ENCODE assay signal across 17 cellular contexts in the genomic region with DNA sequence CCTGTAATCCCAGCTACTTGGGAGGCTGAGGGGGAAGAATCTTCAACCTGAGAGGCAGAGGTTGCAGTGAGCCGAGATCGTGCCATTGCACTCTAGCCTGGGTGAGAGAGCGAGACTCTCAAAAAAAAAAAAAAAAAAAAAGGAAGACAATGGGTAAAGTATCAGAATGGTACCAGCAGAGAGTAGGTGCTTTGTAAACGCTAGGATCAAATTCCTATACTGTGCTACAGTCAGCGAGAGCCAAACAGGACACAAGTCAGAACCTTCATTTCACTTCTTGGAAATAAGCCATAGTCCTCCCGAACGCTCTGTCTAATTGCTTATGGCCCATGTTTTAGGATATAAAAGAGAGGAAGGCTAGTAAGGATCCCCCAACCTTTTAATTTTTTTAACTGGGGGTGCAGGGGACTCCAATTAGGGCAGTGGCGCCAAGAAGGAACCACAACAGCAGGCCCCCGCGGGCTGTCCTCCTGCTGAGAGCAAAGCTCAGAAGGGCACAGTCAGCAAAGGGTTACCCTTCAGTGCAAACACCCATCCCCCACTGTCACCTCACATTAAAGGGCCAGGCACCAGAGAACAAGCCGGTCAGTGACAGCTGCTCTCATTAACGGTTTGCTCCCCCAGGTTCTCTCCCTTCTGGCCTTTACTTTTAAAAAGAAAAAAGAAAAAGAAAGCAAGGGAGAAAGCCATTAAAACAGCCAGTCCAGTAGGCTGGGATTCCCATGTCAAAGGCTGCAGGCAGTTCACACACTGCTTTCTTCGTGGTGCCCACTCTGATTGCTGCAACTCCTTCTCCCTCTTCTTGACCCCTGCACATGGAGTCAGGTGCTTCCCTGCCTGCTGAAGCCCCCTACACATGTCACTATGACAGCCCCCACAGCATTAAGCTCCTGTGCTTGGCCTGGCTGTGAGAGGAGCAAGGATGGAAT.
DNase-seq lines count a peak whose midpoint lies in the region; ATAC-seq and TF ChIP-seq lines count a peak whose summit lies in the region.
"Had no signal": no experiment of that assay in that cellular context is flagged by ENCODE, and none has a peak within 500 bp of the region (broad histone marks: within the 10 kb centered on the region; RNA-seq: fewer than 3 reads in every experiment).

No MANE protein-coding gene starts in this region.

- DNase-seq in cardiac muscle cell (ENCODE audit: low read depth in 1 of 2, low spot score in 1 of 2) (peak in 1 of 2 donors; percentile 50), Right ventricle myocardium superior (no peak), left ventricle myocardium inferior (peak; percentile 19), vagina (ENCODE audit: extremely low spot score in 2 of 2) (no peak), prostate gland (ENCODE audit: low spot score) (no peak), esophagus squamous epithelium (lab: John Stamatoyannopoulos, UW) (no peak)
- DNase-seq: activated CD4-positive, alpha-beta T cell treated with anti-CD3 and anti-CD28 coated beads for 1 hour; activated gamma-delta T cell treated with Interleukin-2 at 50 U/mL for 16 hours; anterior cingulate cortex; erythroblast; NCI-H2227 treated with DMSO at 0.1 percent for 48 hours; SHP77 treated with DMSO at 0.1 percent for 48 hours; T-helper 17 cell; transverse colon had no signal

- no peak for TF ChIP-seq POLR2A in vagina (IDR thresholded peaks at IDR 0.05)
- no peak for TF ChIP-seq POLR2A in prostate gland (IDR thresholded peaks at IDR 0.05)
- no peak for TF ChIP-seq POLR2A in esophagus squamous epithelium (IDR thresholded peaks at IDR 0.05)

- H3K4me1 ChIP-seq in cardiac muscle cell (ENCODE audit: low read depth) (peaks cover 55% of the 10 kb centered on the region), left ventricle myocardium inferior (peaks cover 100% of the 10 kb centered on the region), mesodermal cell (ENCODE audit: control insufficient read depth, insufficient read depth, low read length, poor library complexity, severe bottlenecking) (peaks cover 28% of the 10 kb centered on the region), vagina (peaks cover 83% of the 10 kb centered on the region), prostate gland (replicated peaks) (no peaks in the 10 kb centered on the region), esophagus squamous epithelium (peaks cover 33 to 78% (median 34%) of the 10 kb centered on the region in 3 donors)

- H3K27me3 ChIP-seq in cardiac muscle cell, result no peaks in the 10 kb centered on the region
- H3K27me3 ChIP-seq in left ventricle myocardium inferior (ENCODE audit: low read depth), result no peaks in the 10 kb centered on the region
- no peaks in the 10 kb centered on the region for H3K27me3 ChIP-seq in vagina
- H3K27me3 ChIP-seq in prostate gland (replicated peaks; ENCODE audit: insufficient read depth), result no peaks in the 10 kb centered on the region
- H3K27me3 ChIP-seq in esophagus squamous epithelium, result no peaks in the 10 kb centered on the region
- H3K27me3 ChIP-seq: transverse colon had no signal

- ATAC-seq in Right ventricle myocardium superior (ENCODE audit: poor library complexity) (no peak), GM21576 (IDR thresholded peaks at IDR 0.05; ENCODE audit: unreplicated experiment) (no peak)
- ATAC-seq: T-helper 17 cell had no signal

- TF ChIP-seq CTCF in cardiac muscle cell (IDR thresholded peaks at IDR 0.05; ENCODE audit: low read depth, low read length), result no peak
- TF ChIP-seq CTCF in left ventricle myocardium inferior (IDR thresholded peaks at IDR 0.05; ENCODE audit: borderline replicate concordance), result no peak
- TF ChIP-seq CTCF in vagina (IDR thresholded peaks at IDR 0.05), result no peak
- TF ChIP-seq CTCF in prostate gland (IDR thresholded peaks at IDR 0.05), result no peak
- no peak for TF ChIP-seq CTCF in esophagus squamous epithelium (IDR thresholded peaks at IDR 0.05)

- H3K9me3 ChIP-seq in cardiac muscle cell (ENCODE audit: low read depth) (no peaks in the 10 kb centered on the region), left ventricle myocardium inferior (replicated peaks) (no peaks in the 10 kb centered on the region), mesodermal cell (ENCODE audit: control insufficient read depth, low read length) (no peaks in the 10 kb centered on the region), vagina (no peaks in the 10 kb centered on the region), prostate gland (no peaks in the 10 kb centered on the region), esophagus squamous epithelium (no peaks in the 10 kb centered on the region)
- H3K9me3 ChIP-seq: BLaER1 treated with 17β-estradiol and CSF1 and Interleukin-3, amounts not matched to agents 10 nM and 100 nM; transverse colon had no signal

- intact Hi-C loops in Right ventricle myocardium superior (cut with DNase I), result loop anchor here (5.0 kb wide), 1 partner anchor 67 kb away; a partner anchor contains a TSS
- intact Hi-C loops in left ventricle myocardium inferior (cut with micrococcal nuclease), result loop anchor here (10.0 kb wide), 1 partner anchor 65 kb away; a partner anchor contains a TSS
- intact Hi-C loops in vagina (cut with DNase I), result loop anchor here (10.0 kb wide), 1 partner anchor 45 kb away; no protein-coding TSS in a partner anchor
- intact Hi-C loops in prostate gland (cut with DNase I), result no loop called here
- intact Hi-C loops in esophagus squamous epithelium (cut with DNase I), result no loop called here

- peak overlapping the region; percentile 55 for H3K27ac ChIP-seq in cardiac muscle cell
- H3K27ac ChIP-seq in left ventricle myocardium inferior (replicated peaks), result peak overlapping the region; percentile 83
- H3K27ac ChIP-seq in mesodermal cell (ENCODE audit: low read depth, low read length, severe bottlenecking), result peak overlapping the region; percentile 8
- peak overlapping the region; percentile 28 for H3K27ac ChIP-seq in vagina
- H3K27ac ChIP-seq in prostate gland, result no peak overlapping the region
- H3K27ac ChIP-seq in esophagus squamous epithelium, result no peak overlapping the region

- WGBS in mesodermal cell (ENCODE audit: insufficient coverage in 2 of 2), 2 experiments, result 39 to 43% methylated on average over 8 to 10 of the region's 13 CpGs
- WGBS in prostate gland, result 58% methylated on average over 13 of the region's 13 CpGs
- WGBS in esophagus squamous epithelium, 2 donors, result 72 to 82% methylated on average over 9 to 13 of the region's 13 CpGs

- H3K4me3 ChIP-seq in cardiac muscle cell (no peak overlapping the region), left ventricle myocardium inferior (peak overlapping the region; percentile 29), mesodermal cell (ENCODE audit: extremely low read depth, insufficient read depth, low read length, poor library complexity, severe bottlenecking) (no peak overlapping the region), vagina (no peak overlapping the region), prostate gland (no peak overlapping the region), esophagus squamous epithelium (no peak overlapping the region)
- H3K4me3 ChIP-seq: BLaER1 treated with 17β-estradiol and CSF1 and Interleukin-3, amounts not matched to agents 10 nM and 100 nM; transverse colon had no signal

- H3K36me3 ChIP-seq in cardiac muscle cell (peaks cover 15% of the 10 kb centered on the region), left ventricle myocardium inferior (peaks cover 56% of the 10 kb centered on the region), mesodermal cell (ENCODE audit: control insufficient read depth, insufficient read depth, low read length) (peaks cover 57% of the 10 kb centered on the region), vagina (peaks cover 0 to 37% of the 10 kb centered on the region in 2 donors), prostate gland (no peaks in the 10 kb centered on the region), esophagus squamous epithelium (peaks cover 0 to 82% (median 4%) of the 10 kb centered on the region in 3 donors)

Comparison
In these comparisons a context has a peak if more than half of its experiments do, and no peak if none do; other contexts are left out.
1. H3K27ac ChIP-seq: peak in cardiac muscle cell (single experiment), left ventricle myocardium inferior (single experiment), mesodermal cell (single experiment) and vagina (single experiment); none in prostate gland (0 of 2) and esophagus squamous epithelium (0 of 4).
2. intact Hi-C loops: an anchor here in Right ventricle myocardium superior (5.0 kb wide), left ventricle myocardium inferior (10.0 kb wide) and vagina (10.0 kb wide); none called in prostate gland and esophagus squamous epithelium.